Comparison of ENCODE assay signal across 25 cellular contexts in the genomic region with DNA sequence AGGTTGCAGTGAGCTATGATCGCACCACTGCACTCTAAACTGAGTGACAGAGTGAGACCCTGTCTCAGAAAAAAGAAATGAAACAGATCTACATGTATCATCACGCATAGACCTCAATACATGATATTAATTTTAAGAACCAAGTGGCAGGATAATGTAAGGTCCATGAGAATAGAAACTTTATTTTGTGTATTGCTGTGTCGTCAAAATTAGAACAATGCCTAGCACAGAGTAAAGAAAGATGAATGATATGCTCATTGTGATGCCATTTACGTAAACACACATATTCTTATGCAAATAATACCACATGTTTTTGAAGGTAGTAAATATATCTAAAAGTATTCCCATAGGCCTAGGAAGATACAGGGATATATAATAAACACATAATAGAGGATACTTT. TPM values are rescaled to one million over a fixed set of nuclear protein-coding genes. Genes with fewer than 3 reads are reported as not detected.
DNase-seq lines count a peak whose midpoint lies in the region; ATAC-seq, FAIRE-seq and TF ChIP-seq lines count a peak whose summit lies in the region.
"Had no signal": no experiment of that assay in that cellular context is flagged by ENCODE, and none has a peak within 500 bp of the region (broad histone marks: within the 10 kb centered on the region; RNA-seq: fewer than 3 reads in every experiment).

No MANE protein-coding gene starts in this region.

- H3K36me3 ChIP-seq in HepG2 (replicated peaks in 1 of 2; ENCODE audit: control insufficient read depth in 1 of 2, insufficient read depth in 2 of 2, low read length in 2 of 2) (no peaks in the 10 kb centered on the region), right lobe of liver (no peaks in the 10 kb centered on the region), K562 (ENCODE audit: control insufficient read depth, insufficient read depth, low read length) (peaks cover 3% of the 10 kb centered on the region; the same call in 2 of the 3 replicates)
- H3K36me3 ChIP-seq: BLaER1 had no signal

- DNase-seq in HepG2 (ENCODE audit: low spot score) (no peak), right lobe of liver (no peak), K562 (ENCODE audit: extremely low read depth in 1 of 4, low spot score in 3 of 4) (no peak)
- DNase-seq: ACHN; BE2C; C1 segment of cervical spinal cord; CD4-positive, alpha-beta memory T cell; CD4-positive, CD25-positive, alpha-beta regulatory T cell; CD8-positive, alpha-beta memory T cell; COR-L47; DMS 273 treated with DMSO at 0.1 percent for 48 hours; DMS153; DMS53; DMS79; DND-41; EL; GDM1 had no signal

- no TSS peak for BruUV-seq in HepG2 (replicated peaks; lab: Mats Ljungman, UMichigan)
- no TSS peak for BruUV-seq in K562 (replicated peaks; lab: Mats Ljungman, UMichigan)

- H3K4me2 ChIP-seq in HepG2 (ENCODE audit: low read depth, low read length) (no peak overlapping the region), K562 (ENCODE audit: insufficient read depth, low read length) (no peak overlapping the region)
- H3K4me2 ChIP-seq: BLaER1 had no signal

- FAIRE-seq in HepG2 (lab: Jason Lieb, UNC) = no peak
- FAIRE-seq in K562 (lab: Jason Lieb, UNC) = no peak
- FAIRE-seq: GM12878, GM12892, GM18507, GM19239 had no signal

- POLR2A ChIA-PET in HepG2 (lab: Yijun Ruan, JAX) = no interaction called here
- POLR2A ChIA-PET in K562 (lab: Yijun Ruan, JAX) = interaction anchor here (0.6 kb wide), 1 partner anchor 316 kb away, joined by 4 read pairs; no protein-coding TSS in a partner anchor

- no peak overlapping the region for H3K27ac ChIP-seq in HepG2 (ENCODE audit: extremely low read length, insufficient read depth, low read length)
- no peak overlapping the region for H3K27ac ChIP-seq in right lobe of liver
- H3K27ac ChIP-seq in K562 (ENCODE audit: extremely low read depth, low read depth, low read length) = no peak overlapping the region
- H3K27ac ChIP-seq: 22Rv1, BLaER1 had no signal

- in situ Hi-C loops in HepG2 (cut with HindIII; ENCODE audit: extremely low pct_ligation_motif_present, low pct_unique_long_range_greater_than_20kb) = no loop called here
- in situ Hi-C loops in K562 (cut with MboI) = no loop called here

- H3K4me1 ChIP-seq in HepG2 (ENCODE audit: insufficient read depth, low read length) = no peaks in the 10 kb centered on the region; the same call in 1 of the 2 replicates
- peaks cover 0 to 5% (median 2%) of the 10 kb centered on the region in 4 donors for H3K4me1 ChIP-seq in right lobe of liver
- peaks cover 5 to 13% of the 10 kb centered on the region in 2 experiments; a peak in 4 of 5 replicates for H3K4me1 ChIP-seq in K562 (replicated peaks in 1 of 2; ENCODE audit: control insufficient read depth in 2 of 2, insufficient read depth in 2 of 2, low read length in 2 of 2)
- H3K4me1 ChIP-seq: BE2C had no signal

- no peak for TF ChIP-seq POLR2A in HepG2 (IDR thresholded peaks at IDR 0.05; ENCODE audit: insufficient read depth in 1 of 2, low read depth in 2 of 2, low read length in 2 of 2)
- no peak for TF ChIP-seq POLR2A in right lobe of liver (IDR thresholded peaks at IDR 0.05)
- TF ChIP-seq POLR2A in K562 (conservative IDR thresholded peaks at IDR 0.05) = no peak

- H3K27me3 ChIP-seq in HepG2 (ENCODE audit: control insufficient read depth in 1 of 2, insufficient read depth in 2 of 2, low read length in 2 of 2) = no peaks in the 10 kb centered on the region
- H3K27me3 ChIP-seq in right lobe of liver = no peaks in the 10 kb centered on the region
- no peaks in the 10 kb centered on the region for H3K27me3 ChIP-seq in K562 (ENCODE audit: control insufficient read depth in 2 of 2, insufficient read depth in 2 of 2, low read length in 2 of 2)
- H3K27me3 ChIP-seq: BE2C, BLaER1 had no signal

- no peaks in the 10 kb centered on the region for H3K9me1 ChIP-seq in K562 (ENCODE audit: control insufficient read depth, insufficient read depth, low read length)

- TF ChIP-seq CTCF in HepG2 (CRISPR knock-in tag; IDR thresholded peaks at IDR 0.05) (no peak), right lobe of liver (IDR thresholded peaks at IDR 0.05) (no peak), K562 (IDR thresholded peaks at IDR 0.05 in 2 of 3, conservative IDR thresholded peaks at IDR 0.05 in 1 of 3; ENCODE audit: insufficient read depth in 2 of 3, low read depth in 1 of 3, low read length in 3 of 3) (no peak)

- ATAC-seq in HepG2 (no peak), right lobe of liver (no peak), K562 (no peak), HG03097 (IDR thresholded peaks at IDR 0.05; ENCODE audit: low FRiP score, unreplicated experiment) (no peak), GM18873 (IDR thresholded peaks at IDR 0.05; ENCODE audit: low FRiP score, unreplicated experiment) (no peak)
- ATAC-seq: GM12878 had no signal

- H3K9ac ChIP-seq in HepG2 (ENCODE audit: insufficient read depth, low read depth, low read length) = no peak overlapping the region
- H3K9ac ChIP-seq in K562 (ENCODE audit: insufficient read depth in 1 of 2, low read depth in 2 of 2, low read length in 2 of 2) = no peak overlapping the region
- H3K9ac ChIP-seq: BLaER1 had no signal

- H3K4me3 ChIP-seq in HepG2 (replicated peaks in 1 of 3; ENCODE audit: insufficient read depth in 1 of 3, low read depth in 2 of 3, low read length in 3 of 3) (no peak overlapping the region), right lobe of liver (no peak overlapping the region), K562 (no peak overlapping the region)
- H3K4me3 ChIP-seq: BLaER1, GM12878 had no signal

- H3K79me2 ChIP-seq in HepG2 (ENCODE audit: insufficient read depth, low read length) = peaks cover 16% of the 10 kb centered on the region
- peaks cover 14% of the 10 kb centered on the region for H3K79me2 ChIP-seq in K562 (ENCODE audit: control insufficient read depth, insufficient read depth, low read length)

- no peak for TF ChIP-seq RAD21 in HepG2 (CRISPR knock-in tag; IDR thresholded peaks at IDR 0.05)
- no peak for TF ChIP-seq RAD21 in K562 (CRISPR knock-in tag; conservative IDR thresholded peaks at IDR 0.05 in 1 of 2, IDR thresholded peaks at IDR 0.05 in 1 of 2)

- H4K20me1 ChIP-seq in HepG2 (ENCODE audit: insufficient read depth, low read length) = peaks cover 6% of the 10 kb centered on the region; the same call in 1 of the 2 replicates
- peaks cover 6% of the 10 kb centered on the region for H4K20me1 ChIP-seq in K562 (replicated peaks; ENCODE audit: control insufficient read depth, insufficient read depth, low read length)

- intact Hi-C loops in HepG2 (cut with micrococcal nuclease; ENCODE audit: unreplicated experiment) = no loop called here
- intact Hi-C loops in right lobe of liver (cut with DNase I) = no loop called here
- intact Hi-C loops in K562 (cut with micrococcal nuclease) = no loop called here

- 95% methylated on average over 4 of the region's 4 CpGs for WGBS in HepG2 (ENCODE audit: low lambda C conversion rate)
- WGBS in right lobe of liver (ENCODE audit: insufficient coverage, low coverage, low lambda C conversion rate, missing lambda C conversion rate) = 94% methylated on average over 4 of the region's 4 CpGs
- WGBS in K562 (ENCODE audit: insufficient coverage, low coverage, missing lambda C conversion rate) = 88% methylated on average over 4 of the region's 4 CpGs

- CTCF ChIA-PET in HepG2 (lab: Yijun Ruan, JAX; ENCODE audit: low intra/inter-chr PET ratio, low total read pairs) (no interaction called here), K562 (lab: Yijun Ruan, JAX; ENCODE audit: low intra/inter-chr PET ratio) (interaction anchor here (0.8 kb wide), 1 partner anchor 94 kb away, joined by 4 read pairs; no protein-coding TSS in a partner anchor)

- H3K9me3 ChIP-seq in HepG2 (ENCODE audit: low read length) (no peaks in the 10 kb centered on the region), right lobe of liver (no peaks in the 10 kb centered on the region), K562 (replicated peaks; ENCODE audit: control insufficient read depth, insufficient read depth, low read depth, low read length) (no peaks in the 10 kb centered on the region)
- H3K9me3 ChIP-seq: BE2C, BLaER1 had no signal

- H2AFZ ChIP-seq in HepG2 (ENCODE audit: low read length) = no peak overlapping the region
- no peak overlapping the region for H2AFZ ChIP-seq in K562 (ENCODE audit: low read depth, low read length)

- TF ChIP-seq EP300 in HepG2 (IDR thresholded peaks at IDR 0.05; ENCODE audit: low read depth in 2 of 2, low read length in 2 of 2) = no peak
- no peak for TF ChIP-seq EP300 in HepG2 (CRISPR knock-in tag; IDR thresholded peaks at IDR 0.05; ENCODE audit: borderline replicate concordance)
- TF ChIP-seq EP300 in K562 (IDR thresholded peaks at IDR 0.05; ENCODE audit: low read length) = no peak

RNA-seq across cellular contexts. Expression of a gene that starts 3.6 kb away (rescaled TPM):
- 32.7 and 37.5 TPM in 2 replicates for total RNA-seq in HepG2 (2016; rRNA removed; fragmentation: Illumina TruSeq; extraction: Trizol)
- total RNA-seq in HepG2 (2016; cell fraction: cytosol; rRNA removed; fragmentation: Illumina TruSeq; extraction: Trizol; ENCODE audit: low read depth) = 42.0 and 51.6 TPM in 2 replicates
- total RNA-seq in HepG2 (2016; cell fraction: insoluble cytoplasmic fraction; rRNA removed; fragmentation: Illumina TruSeq; extraction: Trizol) = 35.9 and 36.2 TPM in 2 replicates
- 21.0 and 23.4 TPM in 2 replicates for total RNA-seq in HepG2 (2016; cell fraction: membrane; rRNA removed; fragmentation: Illumina TruSeq; extraction: Trizol)
- 45.6 and 50.9 TPM in 2 replicates for total RNA-seq in HepG2 (2016; cell fraction: nucleus; rRNA removed; fragmentation: Illumina TruSeq; extraction: Trizol)
- 14.0 and 18.9 TPM in 2 replicates for polyA plus RNA-seq in HepG2 (2011; rRNA removed)
- 9.7 and 11.8 TPM in 2 replicates for polyA plus RNA-seq in HepG2 (2011; cell fraction: cytosol; rRNA removed)
- polyA plus RNA-seq in HepG2 (2011; cell fraction: nucleus; rRNA removed) = 17.7 and 22.7 TPM in 2 replicates
- 22.9 and 28.6 TPM in 2 replicates for polyA plus RNA-seq in HepG2 (2012)
- 8.5 and 9.2 TPM in 2 replicates for polyA plus RNA-seq in HepG2 (2016; cell fraction: cytosol; fragmentation: Illumina TruSeq; extraction: Trizol; ENCODE audit: low read depth)
- polyA plus RNA-seq in HepG2 (2016; cell fraction: insoluble cytoplasmic fraction; fragmentation: Illumina TruSeq; extraction: Trizol; ENCODE audit: low read depth) = 38.8 and 40.5 TPM in 2 replicates
- polyA plus RNA-seq in HepG2 (2016; cell fraction: membrane; fragmentation: Illumina TruSeq; extraction: Trizol; ENCODE audit: low read depth) = 13.0 and 17.3 TPM in 2 replicates
- 55.9 and 65.1 TPM in 2 replicates for polyA plus RNA-seq in HepG2 (2016; cell fraction: nucleus; fragmentation: Illumina TruSeq; extraction: Trizol; ENCODE audit: insufficient read depth, low read depth)
- polyA minus RNA-seq in HepG2 (2011; rRNA and poly(A)+ RNA removed; ENCODE audit: low replicate concordance) = 7.7 and 16.1 TPM in 2 replicates
- polyA minus RNA-seq in HepG2 (2011; cell fraction: cytosol; rRNA and poly(A)+ RNA removed) = 13.8 and 16.4 TPM in 2 replicates
- polyA minus RNA-seq in HepG2 (2011; cell fraction: nucleus; rRNA and poly(A)+ RNA removed) = 46.1 and 49.6 TPM in 2 replicates
- 10 to 100 TPM in 4 of 6 experiments, 1 to 10 TPM in 2; 8.4 to 15.6 (median 13.0) TPM for total RNA-seq in right lobe of liver
- 63.6 and 136 TPM in 2 replicates for total RNA-seq in K562 (2011; cell fraction: chromatin; rRNA removed; ENCODE audit: low replicate concordance)
- 26.2 and 34.3 TPM in 2 replicates for total RNA-seq in K562 (2011; cell fraction: nucleolus; rRNA removed)
- 68.0 and 110 TPM in 2 replicates for total RNA-seq in K562 (2011; cell fraction: nucleoplasm; rRNA removed)
- 28.5 and 33.3 TPM in 2 replicates for total RNA-seq in K562 (2014; rRNA removed)
- 51.7 and 52.3 TPM in 2 replicates for total RNA-seq in K562 (2014; rRNA removed; fragmentation: Illumina TruSeq; extraction: Trizol)
- total RNA-seq in K562 (2015; rRNA removed; fragmentation: Illumina TruSeq; extraction: Trizol) = 41.6 and 49.2 TPM in 2 replicates
- 44.8 and 46.3 TPM in 2 replicates for total RNA-seq in K562 (2021)
- polyA plus RNA-seq in K562 (2011; rRNA removed) = 31.1 and 33.5 TPM in 2 replicates
- polyA plus RNA-seq in K562 (2011; cell fraction: cytosol; rRNA removed) = 7.2 and 16.6 TPM in 2 replicates
- polyA plus RNA-seq in K562 (2011; cell fraction: nucleus; rRNA removed) = 35.3 and 51.1 TPM in 2 replicates
- 21.9 and 25.1 TPM in 2 replicates for polyA plus RNA-seq in K562 (2012)
- 37.6 and 43.7 TPM in 2 replicates for polyA plus RNA-seq in K562 (2014; fragmentation: Illumina TruSeq; extraction: Trizol)
- polyA plus RNA-seq in K562 (2014; fragmentation: Nextera tagmentation; extraction: Ambion mirVana) = 10 to 100 TPM; 14.9 to 23.6 TPM
- polyA plus RNA-seq in K562 (2014; rRNA removed) = 34.0 and 36.8 TPM in 2 replicates
- 47.1 and 79.1 TPM in 2 replicates for polyA minus RNA-seq in K562 (2011; rRNA and poly(A)+ RNA removed)
- polyA minus RNA-seq in K562 (2011; cell fraction: cytosol; rRNA and poly(A)+ RNA removed) = 20.4 and 21.0 TPM in 2 replicates
- polyA minus RNA-seq in K562 (2011; cell fraction: nucleus; rRNA and poly(A)+ RNA removed) = 22.8 and 45.4 TPM in 2 replicates

RNA-seq across cellular contexts. Expression of a gene that starts 12.3 kb away (rescaled TPM):
- total RNA-seq in HepG2 (2016; rRNA removed; fragmentation: Illumina TruSeq; extraction: Trizol) (19.4 and 20.1 TPM in 2 replicates), right lobe of liver (1 to 10 TPM; 5.3 to 7.4 (median 6.0) TPM), K562 (2014; rRNA removed) (19.5 and 29.8 TPM in 2 replicates), K562 (2014; rRNA removed; fragmentation: Illumina TruSeq; extraction: Trizol) (20.1 and 23.1 TPM in 2 replicates), K562 (2015; rRNA removed; fragmentation: Illumina TruSeq; extraction: Trizol) (20.8 and 21.8 TPM in 2 replicates), K562 (2021) (20.5 and 21.1 TPM in 2 replicates)
- total RNA-seq in HepG2 (2016; cell fraction: cytosol; rRNA removed; fragmentation: Illumina TruSeq; extraction: Trizol; ENCODE audit: low read depth) = 8.2 and 16.0 TPM in 2 replicates
- total RNA-seq in HepG2 (2016; cell fraction: insoluble cytoplasmic fraction; rRNA removed; fragmentation: Illumina TruSeq; extraction: Trizol) = 19.4 and 20.5 TPM in 2 replicates
- total RNA-seq in HepG2 (2016; cell fraction: membrane; rRNA removed; fragmentation: Illumina TruSeq; extraction: Trizol) = 13.5 and 15.4 TPM in 2 replicates
- 18.2 and 22.1 TPM in 2 replicates for total RNA-seq in HepG2 (2016; cell fraction: nucleus; rRNA removed; fragmentation: Illumina TruSeq; extraction: Trizol)
- polyA plus RNA-seq in HepG2 (2011; rRNA removed) (8.3 and 8.6 TPM in 2 replicates), K562 (2011; rRNA removed) (21.7 and 24.6 TPM in 2 replicates), K562 (2014; fragmentation: Illumina TruSeq; extraction: Trizol) (24.8 and 25.1 TPM in 2 replicates), K562 (2014; fragmentation: Nextera tagmentation; extraction: Ambion mirVana) (1 to 10 TPM; 5.0 to 6.5 TPM), K562 (2014; rRNA removed) (16.8 and 20.2 TPM in 2 replicates)
- polyA plus RNA-seq in HepG2 (2011; cell fraction: cytosol; rRNA removed) = 5.6 and 7.0 TPM in 2 replicates
- 16.4 and 16.8 TPM in 2 replicates for polyA plus RNA-seq in HepG2 (2011; cell fraction: nucleus; rRNA removed)
- 7.4 and 8.5 TPM in 2 replicates for polyA plus RNA-seq in HepG2 (2012)
- 3.3 and 3.4 TPM in 2 replicates for polyA plus RNA-seq in HepG2 (2016; cell fraction: cytosol; fragmentation: Illumina TruSeq; extraction: Trizol; ENCODE audit: low read depth)
- polyA plus RNA-seq in HepG2 (2016; cell fraction: insoluble cytoplasmic fraction; fragmentation: Illumina TruSeq; extraction: Trizol; ENCODE audit: low read depth) = 20.8 and 23.3 TPM in 2 replicates
- 8.4 and 8.7 TPM in 2 replicates for polyA plus RNA-seq in HepG2 (2016; cell fraction: membrane; fragmentation: Illumina TruSeq; extraction: Trizol; ENCODE audit: low read depth)
- polyA plus RNA-seq in HepG2 (2016; cell fraction: nucleus; fragmentation: Illumina TruSeq; extraction: Trizol; ENCODE audit: insufficient read depth, low read depth) = 21.0 and 22.3 TPM in 2 replicates
- 14.6 and 34.4 TPM in 2 replicates for polyA minus RNA-seq in HepG2 (2011; rRNA and poly(A)+ RNA removed; ENCODE audit: low replicate concordance)
- 5.1 and 5.7 TPM in 2 replicates for polyA minus RNA-seq in HepG2 (2011; cell fraction: cytosol; rRNA and poly(A)+ RNA removed)
- polyA minus RNA-seq in HepG2 (2011; cell fraction: nucleus; rRNA and poly(A)+ RNA removed) = 20.9 and 25.0 TPM in 2 replicates
- 84.4 and 88.6 TPM in 2 replicates for total RNA-seq in K562 (2011; cell fraction: chromatin; rRNA removed; ENCODE audit: low replicate concordance)
- total RNA-seq in K562 (2011; cell fraction: nucleolus; rRNA removed) = 41.8 and 47.2 TPM in 2 replicates
- total RNA-seq in K562 (2011; cell fraction: nucleoplasm; rRNA removed) = 67.8 and 84.8 TPM in 2 replicates
- 21.5 and 22.3 TPM in 2 replicates for polyA plus RNA-seq in K562 (2011; cell fraction: cytosol; rRNA removed)
- polyA plus RNA-seq in K562 (2011; cell fraction: nucleus; rRNA removed) = 27.9 and 29.2 TPM in 2 replicates
- polyA plus RNA-seq in K562 (2012) = 16.4 and 19.9 TPM in 2 replicates
- polyA minus RNA-seq in K562 (2011; rRNA and poly(A)+ RNA removed) = 24.4 and 25.1 TPM in 2 replicates
- 11.6 and 18.0 TPM in 2 replicates for polyA minus RNA-seq in K562 (2011; cell fraction: cytosol; rRNA and poly(A)+ RNA removed)
- 14.3 and 22.0 TPM in 2 replicates for polyA minus RNA-seq in K562 (2011; cell fraction: nucleus; rRNA and poly(A)+ RNA removed)
